Comparison of ENCODE assay signal across 8 cellular contexts in the genomic region with DNA sequence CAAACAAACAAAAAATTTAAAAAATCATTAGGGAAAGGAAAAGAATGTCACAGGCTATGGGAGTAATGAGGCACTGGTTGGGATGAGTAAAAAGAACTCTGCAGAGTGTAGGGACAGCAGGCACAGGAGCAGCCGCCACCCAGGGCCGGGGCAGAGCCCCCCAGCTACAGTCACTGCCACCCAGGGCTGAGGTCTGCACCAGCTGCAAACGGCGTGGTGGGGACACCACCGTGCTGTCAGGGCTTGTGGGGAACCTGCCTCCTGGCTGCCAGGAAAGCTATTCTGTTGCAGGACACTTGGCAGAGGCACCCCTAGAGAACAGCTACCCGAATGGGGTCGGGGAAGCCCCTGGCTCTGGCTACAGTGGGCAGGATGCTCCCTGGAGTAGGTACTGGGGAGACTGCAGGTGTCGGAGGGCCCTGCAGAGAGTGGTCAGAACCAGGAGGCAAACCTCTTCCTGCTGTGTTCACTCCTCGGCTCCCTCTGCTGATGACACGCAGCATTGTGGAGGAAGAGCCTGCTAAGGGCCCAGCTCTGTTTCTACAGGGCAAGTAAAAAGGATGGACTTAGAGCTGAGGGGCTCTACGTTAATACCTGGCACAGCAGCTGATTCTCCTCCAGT. TPM values are rescaled to one million over a fixed set of nuclear protein-coding genes. Genes with fewer than 3 reads are reported as not detected.
DNase-seq lines count a peak whose midpoint lies in the region; ATAC-seq and TF ChIP-seq lines count a peak whose summit lies in the region.

No MANE protein-coding gene starts in this region.

- ATAC-seq in SK-N-SH treated with all-trans-retinoic acid at 6 μM for 48 hours (peak; percentile 89), HG03025 (IDR thresholded peaks at IDR 0.05; ENCODE audit: low FRiP score, unreplicated experiment) (no peak), GM21515 (IDR thresholded peaks at IDR 0.05; ENCODE audit: unreplicated experiment) (no peak)
- peak; percentile 74 for ATAC-seq in stimulated activated effector memory CD8-positive, alpha-beta T cell treated with anti-CD3 and anti-CD28 coated beads, Interleukin-12 subunit alpha, Interleukin-12 subunit beta, amount 100 ng/mL, for 72 hours

- no peaks in the 10 kb centered on the region; the same call in 1 of the 2 replicates for H3K36me3 ChIP-seq in H7 (replicated peaks; ENCODE audit: control insufficient read depth, insufficient read depth, low read length)

- H3K4me1 Mint-ChIP-seq in stimulated activated effector memory CD8-positive, alpha-beta T cell treated with anti-CD3 and anti-CD28 coated beads, Interleukin-12 subunit alpha, Interleukin-12 subunit beta, amount 100 ng/mL, for 72 hours: peaks cover 10% of the 10 kb centered on the region

- H3K4me3 ChIP-seq in H7 (ENCODE audit: insufficient read depth, low read depth, low read length) (no peak overlapping the region), fibroblast of pulmonary artery (replicated peaks; ENCODE audit: low read depth, low read length) (no peak overlapping the region)

- H3K27ac Mint-ChIP-seq in stimulated activated effector memory CD8-positive, alpha-beta T cell treated with anti-CD3 and anti-CD28 coated beads, Interleukin-12 subunit alpha, Interleukin-12 subunit beta, amount 100 ng/mL, for 72 hours: peak overlapping the region; percentile 74

- no peaks in the 10 kb centered on the region for H3K9me3 Mint-ChIP-seq in stimulated activated effector memory CD8-positive, alpha-beta T cell treated with anti-CD3 and anti-CD28 coated beads, Interleukin-12 subunit alpha, Interleukin-12 subunit beta, amount 100 ng/mL, for 72 hours

- peak; percentile 63 for TF ChIP-seq CTCF in fibroblast of pulmonary artery (IDR thresholded peaks at IDR 0.05; ENCODE audit: low read length, missing control alignments)

- no peaks in the 10 kb centered on the region for H3K27me3 ChIP-seq in H7 (ENCODE audit: control insufficient read depth, insufficient read depth, low read length)

- peaks cover 13% of the 10 kb centered on the region for H3K36me3 Mint-ChIP-seq in stimulated activated effector memory CD8-positive, alpha-beta T cell treated with anti-CD3 and anti-CD28 coated beads, Interleukin-12 subunit alpha, Interleukin-12 subunit beta, amount 100 ng/mL, for 72 hours

- no peak overlapping the region for H3K4me3 Mint-ChIP-seq in stimulated activated effector memory CD8-positive, alpha-beta T cell treated with anti-CD3 and anti-CD28 coated beads, Interleukin-12 subunit alpha, Interleukin-12 subunit beta, amount 100 ng/mL, for 72 hours

- DNase-seq in NCI-H2171 treated with DMSO at 0.1 percent for 48 hours (lab: John Stamatoyannopoulos, UW) (peak; percentile 4), NCI-H2171 (lab: John Stamatoyannopoulos, UW) (no peak), H7 (peak; percentile 93), fibroblast of pulmonary artery (ENCODE audit: low read depth) (peak; percentile 66)
- DNase-seq in stimulated activated effector memory CD8-positive, alpha-beta T cell treated with anti-CD3 and anti-CD28 coated beads, Interleukin-12 subunit alpha, Interleukin-12 subunit beta, amount 100 ng/mL, for 72 hours (ENCODE audit: low spot score in 2 of 2): no peak

TF ChIP-seq in SK-N-SH treated with all-trans-retinoic acid at 6 μM for 48 hours, 23 proteins besides CTCF, POLR2A, EP300 and RAD21:
- TF ChIP-seq ZNF8 (CRISPR knock-in tag; IDR thresholded peaks at IDR 0.05) (no peak), TOX (CRISPR knock-in tag; IDR thresholded peaks at IDR 0.05; ENCODE audit: borderline replicate concordance) (no peak), ZC3H10 (CRISPR knock-in tag; IDR thresholded peaks at IDR 0.05) (no peak)
- TF ChIP-seq, protein P1, sequence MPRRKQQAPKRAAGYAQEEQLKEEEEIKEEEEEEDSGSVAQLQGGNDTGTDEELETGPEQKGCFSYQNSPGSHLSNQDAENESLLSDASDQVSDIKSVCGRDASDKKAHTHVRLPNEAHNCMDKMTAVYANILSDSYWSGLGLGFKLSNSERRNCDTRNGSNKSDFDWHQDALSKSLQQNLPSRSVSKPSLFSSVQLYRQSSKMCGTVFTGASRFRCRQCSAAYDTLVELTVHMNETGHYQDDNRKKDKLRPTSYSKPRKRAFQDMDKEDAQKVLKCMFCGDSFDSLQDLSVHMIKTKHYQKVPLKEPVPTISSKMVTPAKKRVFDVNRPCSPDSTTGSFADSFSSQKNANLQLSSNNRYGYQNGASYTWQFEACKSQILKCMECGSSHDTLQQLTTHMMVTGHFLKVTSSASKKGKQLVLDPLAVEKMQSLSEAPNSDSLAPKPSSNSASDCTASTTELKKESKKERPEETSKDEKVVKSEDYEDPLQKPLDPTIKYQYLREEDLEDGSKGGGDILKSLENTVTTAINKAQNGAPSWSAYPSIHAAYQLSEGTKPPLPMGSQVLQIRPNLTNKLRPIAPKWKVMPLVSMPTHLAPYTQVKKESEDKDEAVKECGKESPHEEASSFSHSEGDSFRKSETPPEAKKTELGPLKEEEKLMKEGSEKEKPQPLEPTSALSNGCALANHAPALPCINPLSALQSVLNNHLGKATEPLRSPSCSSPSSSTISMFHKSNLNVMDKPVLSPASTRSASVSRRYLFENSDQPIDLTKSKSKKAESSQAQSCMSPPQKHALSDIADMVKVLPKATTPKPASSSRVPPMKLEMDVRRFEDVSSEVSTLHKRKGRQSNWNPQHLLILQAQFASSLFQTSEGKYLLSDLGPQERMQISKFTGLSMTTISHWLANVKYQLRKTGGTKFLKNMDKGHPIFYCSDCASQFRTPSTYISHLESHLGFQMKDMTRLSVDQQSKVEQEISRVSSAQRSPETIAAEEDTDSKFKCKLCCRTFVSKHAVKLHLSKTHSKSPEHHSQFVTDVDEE (CRISPR knock-in tag; IDR thresholded peaks at IDR 0.05): no peak
- TF ChIP-seq, protein P2, sequence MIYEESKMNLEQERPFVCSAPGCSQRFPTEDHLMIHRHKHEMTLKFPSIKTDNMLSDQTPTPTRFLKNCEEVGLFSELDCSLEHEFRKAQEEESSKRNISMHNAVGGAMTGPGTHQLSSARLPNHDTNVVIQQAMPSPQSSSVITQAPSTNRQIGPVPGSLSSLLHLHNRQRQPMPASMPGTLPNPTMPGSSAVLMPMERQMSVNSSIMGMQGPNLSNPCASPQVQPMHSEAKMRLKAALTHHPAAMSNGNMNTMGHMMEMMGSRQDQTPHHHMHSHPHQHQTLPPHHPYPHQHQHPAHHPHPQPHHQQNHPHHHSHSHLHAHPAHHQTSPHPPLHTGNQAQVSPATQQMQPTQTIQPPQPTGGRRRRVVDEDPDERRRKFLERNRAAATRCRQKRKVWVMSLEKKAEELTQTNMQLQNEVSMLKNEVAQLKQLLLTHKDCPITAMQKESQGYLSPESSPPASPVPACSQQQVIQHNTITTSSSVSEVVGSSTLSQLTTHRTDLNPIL (CRISPR knock-in tag; IDR thresholded peaks at IDR 0.05; ENCODE audit: low read depth): no peak

RNA-seq across cellular contexts. Expression of a gene that starts 32.3 kb away (rescaled TPM):
- 80.6 and 87.5 TPM in 2 replicates for total RNA-seq in H7 (2014; rRNA removed; shearing (Covaris generic))

Comparison
In these comparisons a context has a peak if more than half of its experiments do, and no peak if none do; other contexts are left out.
1. DNase-seq: peak in NCI-H2171 treated with DMSO at 0.1 percent for 48 hours (single experiment), H7 (single experiment) and fibroblast of pulmonary artery (single experiment); none in NCI-H2171 (single experiment) and stimulated activated effector memory CD8-positive, alpha-beta T cell treated with anti-CD3 and anti-CD28 coated beads, Interleukin-12 subunit alpha, Interleukin-12 subunit beta, amount 100 ng/mL, for 72 hours (0 of 2).
2. ATAC-seq: peak in SK-N-SH treated with all-trans-retinoic acid at 6 μM for 48 hours (single experiment) and stimulated activated effector memory CD8-positive, alpha-beta T cell treated with anti-CD3 and anti-CD28 coated beads, Interleukin-12 subunit alpha, Interleukin-12 subunit beta, amount 100 ng/mL, for 72 hours (single experiment); none in HG03025 (single experiment) and GM21515 (single experiment).